ENCODE assay signal across 19 cellular contexts in the genomic region with DNA sequence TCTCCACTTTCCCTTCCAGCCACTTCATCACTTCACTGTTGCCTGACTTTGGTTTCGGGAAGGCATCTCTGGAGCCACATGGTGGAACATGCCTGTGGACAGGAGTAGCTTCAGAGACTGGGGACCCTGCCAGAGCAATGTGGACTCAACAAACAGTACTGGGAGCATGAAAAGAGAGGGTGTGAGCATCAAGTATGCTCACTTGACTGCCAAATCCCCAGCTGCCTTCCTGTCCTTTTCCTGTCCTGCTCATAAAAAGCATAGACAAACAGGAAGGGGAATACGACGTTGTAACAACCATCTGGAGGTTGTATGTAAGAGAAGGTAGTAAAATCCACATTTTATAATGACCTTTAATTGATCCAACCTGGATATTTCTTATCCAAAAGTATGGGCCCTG.
A peak's percentile ranks its signal among the peaks of the same experiment; 100 is the strongest.
DNase-seq lines count a peak whose midpoint lies in the region; ATAC-seq and TF ChIP-seq lines count a peak whose summit lies in the region.
"Had no signal": no experiment of that assay in that cellular context is flagged by ENCODE, and none has a peak within 500 bp of the region (broad histone marks: within the 10 kb centered on the region; RNA-seq: fewer than 3 reads in every experiment).

No MANE protein-coding gene starts in this region.

- no peaks in the 10 kb centered on the region for H3K27me3 Mint-ChIP-seq in type B pancreatic cell

- no peaks in the 10 kb centered on the region for H3K4me1 Mint-ChIP-seq in stimulated activated effector memory CD8-positive, alpha-beta T cell treated with anti-CD3 and anti-CD28 coated beads, Interleukin-12 subunit alpha, Interleukin-12 subunit beta, amount 100 ng/mL, for 72 hours
- H3K4me1 Mint-ChIP-seq in type B pancreatic cell (ENCODE audit: unreplicated experiment): peaks cover 16% of the 10 kb centered on the region
- H3K4me1 Mint-ChIP-seq: immature natural killer cell had no signal

- no peaks in the 10 kb centered on the region for H3K4me1 ChIP-seq in left lung
- H3K4me1 ChIP-seq: SJCRH30 had no signal

- no peaks in the 10 kb centered on the region for H3K9me3 Mint-ChIP-seq in stimulated activated effector memory CD8-positive, alpha-beta T cell treated with anti-CD3 and anti-CD28 coated beads, Interleukin-12 subunit alpha, Interleukin-12 subunit beta, amount 100 ng/mL, for 72 hours
- H3K9me3 Mint-ChIP-seq in type B pancreatic cell: no peaks in the 10 kb centered on the region
- H3K9me3 Mint-ChIP-seq: immature natural killer cell; T-helper 2 cell treated with Interferon-gamma antibody and Interleukin-4, amounts not matched to agents 5 μg/mL and 100 μg/mL, for 36 hours had no signal

- no peaks in the 10 kb centered on the region for H3K9me3 ChIP-seq in left lung
- H3K9me3 ChIP-seq: SJCRH30 had no signal

- no peaks in the 10 kb centered on the region for H3K27me3 ChIP-seq in left lung
- H3K27me3 ChIP-seq: SJCRH30 had no signal

- intact Hi-C loops in left lung (cut with DNase I): loop anchor here in 1 of 2 donors (10.0 kb wide), 1 partner anchor 467 kb away; no protein-coding TSS in a partner anchor

- TF ChIP-seq CTCF in AG10803 (conservative IDR thresholded peaks at IDR 0.05; ENCODE audit: low read length) (no peak), left lung (IDR thresholded peaks at IDR 0.05) (no peak), type B pancreatic cell (conservative IDR thresholded peaks at IDR 0.05) (no peak)

- no peaks in the 10 kb centered on the region for H3K36me3 ChIP-seq in left lung
- H3K36me3 ChIP-seq: SJCRH30 had no signal

- ATAC-seq in left lung: peak; percentile 53
- no peak for ATAC-seq in stimulated activated effector memory CD8-positive, alpha-beta T cell treated with anti-CD3 and anti-CD28 coated beads, Interleukin-12 subunit alpha, Interleukin-12 subunit beta, amount 100 ng/mL, for 72 hours
- no peak for ATAC-seq in GM19452 (IDR thresholded peaks at IDR 0.05; ENCODE audit: unreplicated experiment)
- ATAC-seq: HepG2, right cardiac atrium had no signal

- H3K4me3 Mint-ChIP-seq in stimulated activated effector memory CD8-positive, alpha-beta T cell treated with anti-CD3 and anti-CD28 coated beads, Interleukin-12 subunit alpha, Interleukin-12 subunit beta, amount 100 ng/mL, for 72 hours: no peak overlapping the region
- H3K4me3 Mint-ChIP-seq in type B pancreatic cell: no peak overlapping the region
- H3K4me3 Mint-ChIP-seq: immature natural killer cell; T-helper 2 cell treated with Interferon-gamma antibody and Interleukin-4, amounts not matched to agents 5 μg/mL and 100 μg/mL, for 36 hours had no signal

- no peak overlapping the region for H3K27ac ChIP-seq in left lung
- H3K27ac ChIP-seq: SJCRH30 had no signal

- H3K27ac Mint-ChIP-seq in stimulated activated effector memory CD8-positive, alpha-beta T cell treated with anti-CD3 and anti-CD28 coated beads, Interleukin-12 subunit alpha, Interleukin-12 subunit beta, amount 100 ng/mL, for 72 hours: no peak overlapping the region
- H3K27ac Mint-ChIP-seq in type B pancreatic cell: no peak overlapping the region
- H3K27ac Mint-ChIP-seq: immature natural killer cell; T-helper 2 cell treated with Interferon-gamma antibody and Interleukin-4, amounts not matched to agents 5 μg/mL and 100 μg/mL, for 36 hours had no signal

- DNase-seq in AG10803 (ENCODE audit: low read depth): peak; percentile 2
- DNase-seq in DMS53 (lab: John Stamatoyannopoulos, UW): peak; percentile 73
- peak; percentile 56 for DNase-seq in NCI-H774 (lab: John Stamatoyannopoulos, UW)
- no peak for DNase-seq in left lung
- DNase-seq in stimulated activated effector memory CD8-positive, alpha-beta T cell treated with anti-CD3 and anti-CD28 coated beads, Interleukin-12 subunit alpha, Interleukin-12 subunit beta, amount 100 ng/mL, for 72 hours (ENCODE audit: low spot score in 2 of 2): no peak
- DNase-seq in NCI-H526 treated with DMSO at 0.1 percent for 48 hours (lab: John Stamatoyannopoulos, UW): no peak
- DNase-seq in type B pancreatic cell (ENCODE audit: extremely low spot score, unreplicated experiment): no peak
- DNase-seq: activated CD4-positive, CD25-positive, alpha-beta regulatory T cell treated with anti-CD3 and anti-CD28 coated beads, Interleukin-2, amount 50 U/mL, for 72 hours; activated naive CD4-positive, alpha-beta T cell; EL; immature natural killer cell; mesenchymal stem cell; NCI-H2227 treated with DMSO at 0.1 percent for 48 hours; right cardiac atrium; SJCRH30 had no signal

- H3K4me3 ChIP-seq in AG10803 (ENCODE audit: low read length) (no peak overlapping the region), left lung (no peak overlapping the region)
- H3K4me3 ChIP-seq: coronary artery, SJCRH30 had no signal

- no peaks in the 10 kb centered on the region for H3K36me3 Mint-ChIP-seq in stimulated activated effector memory CD8-positive, alpha-beta T cell treated with anti-CD3 and anti-CD28 coated beads, Interleukin-12 subunit alpha, Interleukin-12 subunit beta, amount 100 ng/mL, for 72 hours
- H3K36me3 Mint-ChIP-seq in type B pancreatic cell: no peaks in the 10 kb centered on the region
- H3K36me3 Mint-ChIP-seq: immature natural killer cell had no signal

Comparison
In these comparisons a context has a peak if more than half of its experiments do, and no peak if none do; other contexts are left out.
1. DNase-seq: peak in AG10803 (single experiment), DMS53 (single experiment) and NCI-H774 (single experiment); none in left lung (0 of 2), stimulated activated effector memory CD8-positive, alpha-beta T cell treated with anti-CD3 and anti-CD28 coated beads, Interleukin-12 subunit alpha, Interleukin-12 subunit beta, amount 100 ng/mL, for 72 hours (0 of 2), NCI-H526 treated with DMSO at 0.1 percent for 48 hours (single experiment) and type B pancreatic cell (single experiment).